In the genomic region with DNA sequence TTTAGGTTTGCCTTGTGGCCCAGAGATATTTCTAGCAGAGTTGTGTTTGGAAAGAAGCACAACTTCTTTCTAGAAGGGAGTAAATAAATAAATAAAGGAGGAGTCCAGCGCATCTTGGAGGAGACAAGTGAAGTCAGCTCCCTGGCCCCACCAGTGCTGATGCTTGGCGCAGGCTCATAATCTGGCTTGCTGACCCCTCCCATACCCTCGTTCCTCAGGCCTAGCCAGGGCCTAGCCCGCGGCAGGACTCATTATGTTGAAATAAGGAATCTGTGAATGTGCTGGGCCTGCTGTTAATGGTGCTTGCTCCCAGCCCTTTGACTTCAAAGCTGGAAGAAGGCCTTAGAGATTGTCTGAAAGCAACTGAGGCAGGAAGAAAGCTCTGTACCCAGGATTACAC, we compare ENCODE assay signal across 8 cellular contexts. TPM values are rescaled to one million over a fixed set of nuclear protein-coding genes. Genes with fewer than 3 reads are reported as not detected.
DNase-seq lines count a peak whose midpoint lies in the region; ATAC-seq and TF ChIP-seq lines count a peak whose summit lies in the region.
"Had no signal": no experiment of that assay in that cellular context is flagged by ENCODE, and none has a peak within 500 bp of the region (broad histone marks: within the 10 kb centered on the region; RNA-seq: fewer than 3 reads in every experiment).

No MANE protein-coding gene starts in this region.

- H3K4me1 ChIP-seq in ascending aorta, result peaks cover 0 to 34% of the 10 kb centered on the region in 2 donors
- peaks cover 21 to 90% (median 76%) of the 10 kb centered on the region in 6 donors for H3K4me1 ChIP-seq in spleen

- H3K27me3 ChIP-seq in HL-60 (ENCODE audit: insufficient read depth, poor library complexity, severe bottlenecking) (no peaks in the 10 kb centered on the region), ascending aorta (no peaks in the 10 kb centered on the region), spleen (replicated peaks in 1 of 7) (no peaks in the 10 kb centered on the region)

- H3K36me3 ChIP-seq in ascending aorta, result no peaks in the 10 kb centered on the region
- peaks cover 0 to 9% (median 0%) of the 10 kb centered on the region in 6 donors for H3K36me3 ChIP-seq in spleen

- no peak for TF ChIP-seq POLR2A in spleen (IDR thresholded peaks at IDR 0.05)

- no peak for DNase-seq in HL-60 (ENCODE audit: low read depth in 1 of 2, low spot score in 1 of 2)
- DNase-seq in ascending aorta (ENCODE audit: low spot score in 2 of 2), result no peak
- DNase-seq in islet precursor cell, result peak; percentile 91
- DNase-seq in spleen, result no peak
- DNase-seq in NCI-H82 (lab: John Stamatoyannopoulos, UW), result no peak
- DNase-seq in epidermal melanocyte (ENCODE audit: insufficient read length, low spot score), result no peak
- DNase-seq: activated CD8-positive, alpha-beta memory T cell treated with anti-CD3 and anti-CD28 coated beads, Interleukin-2, amount 50 U/mL, for 4 hours had no signal

- TF ChIP-seq CTCF in HL-60 (IDR thresholded peaks at IDR 0.05; ENCODE audit: insufficient read depth, low read length) (no peak), ascending aorta (IDR thresholded peaks at IDR 0.05) (no peak), spleen (IDR thresholded peaks at IDR 0.05 in 8 of 11, conservative IDR thresholded peaks at IDR 0.05 in 3 of 11) (no peak)

- H3K9me3 ChIP-seq in ascending aorta (no peaks in the 10 kb centered on the region), spleen (no peaks in the 10 kb centered on the region)

- intact Hi-C loops in ascending aorta (cut with DNase I), result loop anchor here (5.0 to 10.0 kb wide), 5 partner anchors 63 to 931 kb away; partner anchors contain the start of genes AP3S2, ARPIN, CIB1 and GDPGP1
- intact Hi-C loops in spleen (cut with DNase I; ENCODE audit: low total_unique reads), result loop anchor here (10.0 kb wide), 1 partner anchor 61 kb away; no protein-coding TSS in a partner anchor

- H3K4me3 ChIP-seq in HL-60 (replicated peaks; ENCODE audit: insufficient read depth, low read length), result no peak overlapping the region
- H3K4me3 ChIP-seq in ascending aorta, result no peak overlapping the region
- peak overlapping the region in 2 of 8 donors; percentile 84 to 92 for H3K4me3 ChIP-seq in spleen

- ATAC-seq in GM18502 (IDR thresholded peaks at IDR 0.05; ENCODE audit: poor library complexity, unreplicated experiment), result no peak

- H3K27ac ChIP-seq in HL-60 (replicated peaks) (peak overlapping the region; percentile 67), ascending aorta (peak overlapping the region; percentile 64 to 66), spleen (peak overlapping the region; percentile 13 to 97 (median 94))

- WGBS in spleen, 5 donors, result 54 to 83% (median 63%) methylated on average over 5 of the region's 5 CpGs

RNA-seq across cellular contexts. Expression of gene ZNF710, which starts 3.1 kb away (rescaled TPM):
- total RNA-seq in ascending aorta, result 3.5 TPM
- 10 to 100 TPM; 25.5 to 66.4 (median 36.7) TPM for total RNA-seq in spleen
- 10 to 100 TPM; 12.5 to 24.8 (median 19.5) TPM for polyA plus RNA-seq in spleen
